11 cellular contexts compared by ENCODE assay signal in the genomic region with DNA sequence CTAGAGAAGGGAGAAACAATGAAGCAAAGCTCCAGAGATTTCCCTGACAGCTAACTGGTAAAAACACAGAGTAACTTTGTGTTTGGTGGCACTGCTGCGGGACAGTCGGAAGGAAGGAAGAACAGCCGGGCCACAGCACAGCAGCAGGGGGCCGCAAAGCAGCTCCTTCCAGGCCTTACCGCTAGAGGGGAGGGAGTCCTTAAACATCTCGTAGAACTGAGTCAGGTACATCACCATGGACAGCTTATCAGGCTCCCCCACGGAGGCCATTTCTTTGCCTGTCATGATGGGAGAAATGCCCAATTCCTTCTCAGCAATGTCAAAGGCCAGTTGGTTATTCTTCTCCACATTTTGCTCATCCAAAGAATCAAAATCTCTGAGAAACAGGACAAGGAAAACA.
A peak's percentile ranks its signal among the peaks of the same experiment; 100 is the strongest.
DNase-seq lines count a peak whose midpoint lies in the region; ATAC-seq and TF ChIP-seq lines count a peak whose summit lies in the region.
"Had no signal": no experiment of that assay in that cellular context is flagged by ENCODE, and none has a peak within 500 bp of the region (broad histone marks: within the 10 kb centered on the region; RNA-seq: fewer than 3 reads in every experiment).

No MANE protein-coding gene starts in this region.

- no peaks in the 10 kb centered on the region for H3K79me2 ChIP-seq in hepatocyte

- 53% methylated on average over 7 of the region's 7 CpGs for WGBS in hepatocyte (ENCODE audit: low lambda C conversion rate, missing lambda C conversion rate)

- H3K27ac ChIP-seq in HEK293 (ENCODE audit: extremely low read depth, low read depth, low read length) (no peak overlapping the region), caudate nucleus (ENCODE audit: low read depth, low read length) (peak overlapping the region; percentile 1), hepatocyte (peak overlapping the region; percentile 90), coronary artery (no peak overlapping the region)

- ATAC-seq in stimulated activated effector memory CD8-positive, alpha-beta T cell treated with anti-CD3 and anti-CD28 coated beads, Interleukin-12 subunit alpha, Interleukin-12 subunit beta, amount 100 ng/mL, for 72 hours: peak; percentile 21
- ATAC-seq: T-helper 17 cell had no signal

- no peaks in the 10 kb centered on the region for H3K9me3 ChIP-seq in HEK293 (ENCODE audit: control insufficient read depth, insufficient read depth, low read depth, low read length)
- no peaks in the 10 kb centered on the region for H3K9me3 ChIP-seq in hepatocyte (ENCODE audit: low read depth)

- no peaks in the 10 kb centered on the region for H3K9me2 ChIP-seq in hepatocyte (replicated peaks; ENCODE audit: insufficient read depth)

- CTCF ChIA-PET in HEK293 (lab: Yijun Ruan, JAX): interaction anchor here (1.2 to 4.9 kb wide), 3 partner anchors 58 to 188 kb away, joined by 4 to 45 read pairs (median 29); a partner anchor contains a TSS

- no peaks in the 10 kb centered on the region for H4K20me1 ChIP-seq in hepatocyte (ENCODE audit: insufficient read depth, poor library complexity, severe bottlenecking)

- H3K4me3 Mint-ChIP-seq in stimulated activated effector memory CD8-positive, alpha-beta T cell treated with anti-CD3 and anti-CD28 coated beads, Interleukin-12 subunit alpha, Interleukin-12 subunit beta, amount 100 ng/mL, for 72 hours: no peak overlapping the region
- H3K4me3 Mint-ChIP-seq: activated CD4-positive, alpha-beta memory T cell treated with anti-CD3 and anti-CD28 coated beads for 36 hours; T-helper 17 cell had no signal

- H3K9me3 Mint-ChIP-seq in stimulated activated effector memory CD8-positive, alpha-beta T cell treated with anti-CD3 and anti-CD28 coated beads, Interleukin-12 subunit alpha, Interleukin-12 subunit beta, amount 100 ng/mL, for 72 hours: no peaks in the 10 kb centered on the region
- H3K9me3 Mint-ChIP-seq: activated CD4-positive, alpha-beta memory T cell treated with anti-CD3 and anti-CD28 coated beads for 36 hours had no signal

- DNase-seq in caudate nucleus (lab: John Stamatoyannopoulos, UW) (peak in 3 of 61 donors; percentile 17 to 34 (median 34)), hepatocyte (ENCODE audit: low spot score) (no peak), coronary artery (ENCODE audit: low spot score) (no peak), NCI-H524 treated with DMSO at 0.1 percent for 48 hours (lab: John Stamatoyannopoulos, UW) (no peak), glomerular visceral epithelial cell (ENCODE audit: extremely low spot score) (no peak)
- DNase-seq in stimulated activated effector memory CD8-positive, alpha-beta T cell treated with anti-CD3 and anti-CD28 coated beads, Interleukin-12 subunit alpha, Interleukin-12 subunit beta, amount 100 ng/mL, for 72 hours (ENCODE audit: low spot score in 2 of 2): no peak
- DNase-seq: activated CD4-positive, alpha-beta memory T cell treated with anti-CD3 and anti-CD28 coated beads for 36 hours; hippocampal formation; substantia nigra; T-helper 17 cell had no signal

- H3K4me2 ChIP-seq in hepatocyte: no peak overlapping the region

- no peak overlapping the region for H3K27ac Mint-ChIP-seq in stimulated activated effector memory CD8-positive, alpha-beta T cell treated with anti-CD3 and anti-CD28 coated beads, Interleukin-12 subunit alpha, Interleukin-12 subunit beta, amount 100 ng/mL, for 72 hours
- H3K27ac Mint-ChIP-seq: activated CD4-positive, alpha-beta memory T cell treated with anti-CD3 and anti-CD28 coated beads for 36 hours; T-helper 17 cell had no signal

- no peaks in the 10 kb centered on the region for H3K27me3 ChIP-seq in hepatocyte

- POLR2A ChIA-PET in HEK293 (lab: Yijun Ruan, JAX): no interaction called here

- H3K4me1 ChIP-seq in HEK293 (ENCODE audit: control insufficient read depth, insufficient read depth, low read length) (peaks cover 3% of the 10 kb centered on the region; the same call in 1 of the 2 replicates), hepatocyte (ENCODE audit: insufficient read depth) (peaks cover 21% of the 10 kb centered on the region)

- TF ChIP-seq CTCF in HEK293 (tag by site-specific recombination; IDR thresholded peaks at IDR 0.05) (no peak), hepatocyte (IDR thresholded peaks at IDR 0.05; ENCODE audit: poor library complexity) (peak; percentile 7), coronary artery (IDR thresholded peaks at IDR 0.05) (no peak)

- no peak overlapping the region for H2AFZ ChIP-seq in hepatocyte

- H3K36me3 ChIP-seq in HEK293 (ENCODE audit: control insufficient read depth in 2 of 2, insufficient read depth in 1 of 2, low read length in 2 of 2): peaks cover 24 to 85% of the 10 kb centered on the region in 2 experiments
- no peaks in the 10 kb centered on the region for H3K36me3 ChIP-seq in hepatocyte (replicated peaks; ENCODE audit: insufficient read depth, low read depth)

- H3K4me3 ChIP-seq in HEK293 (ENCODE audit: low read depth, low read length): no peak overlapping the region
- no peak overlapping the region for H3K4me3 ChIP-seq in hepatocyte
- no peak overlapping the region for H3K4me3 ChIP-seq in coronary artery

- no peaks in the 10 kb centered on the region for H3K4me1 Mint-ChIP-seq in stimulated activated effector memory CD8-positive, alpha-beta T cell treated with anti-CD3 and anti-CD28 coated beads, Interleukin-12 subunit alpha, Interleukin-12 subunit beta, amount 100 ng/mL, for 72 hours

- peaks cover 80% of the 10 kb centered on the region for H3K36me3 Mint-ChIP-seq in stimulated activated effector memory CD8-positive, alpha-beta T cell treated with anti-CD3 and anti-CD28 coated beads, Interleukin-12 subunit alpha, Interleukin-12 subunit beta, amount 100 ng/mL, for 72 hours

TF ChIP-seq in HEK293, 187 proteins besides CTCF, POLR2A, EP300 and RAD21:
- TF ChIP-seq ZNF341 (tag by site-specific recombination; IDR thresholded peaks at IDR 0.05; ENCODE audit: low read depth) (peak; percentile 44; the same call in 1 of the 2 replicates), ZNF394 (tag by site-specific recombination; IDR thresholded peaks at IDR 0.05; ENCODE audit: borderline replicate concordance) (no peak)

Comparison
In these comparisons a context has a peak if more than half of its experiments do, and no peak if none do; other contexts are left out.
1. H3K27ac ChIP-seq: peak in caudate nucleus (single experiment) and hepatocyte (single experiment); none in HEK293 (single experiment) and coronary artery (0 of 2).